ENCODE assay signal across 9 cellular contexts in genomic region chr6:161694995-161695394, GRCh38.
DNase-seq lines count a peak whose midpoint lies in the region; ATAC-seq and TF ChIP-seq lines count a peak whose summit lies in the region.
"Had no signal": no experiment of that assay in that cellular context is flagged by ENCODE, and none has a peak within 500 bp of the region (broad histone marks: within the 10 kb centered on the region; RNA-seq: fewer than 3 reads in every experiment).

No MANE protein-coding gene starts in this region.

- TF ChIP-seq CTCF in epithelial cell of proximal tubule (conservative IDR thresholded peaks at IDR 0.05; ENCODE audit: low read depth, low read length) = peak; percentile 81

- no peak for ATAC-seq in GM21360 (IDR thresholded peaks at IDR 0.05; ENCODE audit: unreplicated experiment)

- H3K4me3 Mint-ChIP-seq in activated CD4-positive, alpha-beta T cell treated with anti-CD3 and anti-CD28 coated beads, Interleukin-2, amount 10 ng/mL, durations not matched to agents 24 days and 14 days = no peak overlapping the region

- H3K4me1 Mint-ChIP-seq in activated CD4-positive, alpha-beta T cell treated with anti-CD3 and anti-CD28 coated beads, Interleukin-2, amount 10 ng/mL, durations not matched to agents 24 days and 14 days = no peaks in the 10 kb centered on the region

- DNase-seq in activated CD4-positive, alpha-beta T cell treated with anti-CD3 and anti-CD28 coated beads, Interleukin-2, amount 10 ng/mL, durations not matched to agents 24 days and 14 days = peak; percentile 60
- no peak for DNase-seq in activated CD4-positive, alpha-beta T cell treated with anti-CD3 and anti-CD28 coated beads for 1 hour
- DNase-seq in NCI-H146 (lab: John Stamatoyannopoulos, UW) (peak; percentile 67), epithelial cell of proximal tubule (ENCODE audit: low read depth) (no peak), stromal cell of bone marrow (ENCODE audit: low read depth) (peak; percentile 9), NCI-H2196 treated with DMSO at 0.1 percent for 48 hours (lab: John Stamatoyannopoulos, UW; ENCODE audit: unreplicated experiment) (no peak), NCI-H1436 (lab: John Stamatoyannopoulos, UW) (no peak)
- DNase-seq: DMS79 had no signal

- H3K9me3 Mint-ChIP-seq in activated CD4-positive, alpha-beta T cell treated with anti-CD3 and anti-CD28 coated beads, Interleukin-2, amount 10 ng/mL, durations not matched to agents 24 days and 14 days = no peaks in the 10 kb centered on the region

- H3K27ac Mint-ChIP-seq in activated CD4-positive, alpha-beta T cell treated with anti-CD3 and anti-CD28 coated beads, Interleukin-2, amount 10 ng/mL, durations not matched to agents 24 days and 14 days = no peak overlapping the region

- no peak overlapping the region for H3K4me3 ChIP-seq in epithelial cell of proximal tubule (ENCODE audit: low read depth, low read length)

- peaks cover 2% of the 10 kb centered on the region for H3K27me3 Mint-ChIP-seq in activated CD4-positive, alpha-beta T cell treated with anti-CD3 and anti-CD28 coated beads, Interleukin-2, amount 10 ng/mL, durations not matched to agents 24 days and 14 days

- H3K36me3 Mint-ChIP-seq in activated CD4-positive, alpha-beta T cell treated with anti-CD3 and anti-CD28 coated beads, Interleukin-2, amount 10 ng/mL, durations not matched to agents 24 days and 14 days (ENCODE audit: low read depth) = no peaks in the 10 kb centered on the region

- intact Hi-C loops in activated CD4-positive, alpha-beta T cell treated with anti-CD3 and anti-CD28 coated beads, Interleukin-2, amount 10 ng/mL, durations not matched to agents 24 days and 14 days (cut with micrococcal nuclease) = loop anchor here (2.0 to 5.0 kb wide), 2 partner anchors 278 to 302 kb away; no protein-coding TSS in a partner anchor

Comparison
In these comparisons a context has a peak if more than half of its experiments do, and no peak if none do; other contexts are left out.
1. DNase-seq: peak in activated CD4-positive, alpha-beta T cell treated with anti-CD3 and anti-CD28 coated beads, Interleukin-2, amount 10 ng/mL, durations not matched to agents 24 days and 14 days (single experiment), NCI-H146 (single experiment) and stromal cell of bone marrow (single experiment); none in activated CD4-positive, alpha-beta T cell treated with anti-CD3 and anti-CD28 coated beads for 1 hour (single experiment), epithelial cell of proximal tubule (single experiment), NCI-H2196 treated with DMSO at 0.1 percent for 48 hours (single experiment) and NCI-H1436 (single experiment).